In genomic region chr2:200350796-200351195, GRCh38 we compare ENCODE assay signal across 17 cellular contexts. TPM values are rescaled to one million over a fixed set of nuclear protein-coding genes. Genes with fewer than 3 reads are reported as not detected.
DNase-seq lines count a peak whose midpoint lies in the region; FAIRE-seq and TF ChIP-seq lines count a peak whose summit lies in the region.
"Had no signal": no experiment of that assay in that cellular context is flagged by ENCODE, and none has a peak within 500 bp of the region (broad histone marks: within the 10 kb centered on the region; RNA-seq: fewer than 3 reads in every experiment).

No MANE protein-coding gene starts in this region.

- H3K36me3 ChIP-seq in breast epithelium: no peaks in the 10 kb centered on the region
- H3K36me3 ChIP-seq in kidney (ENCODE audit: control insufficient read depth in 1 of 2, insufficient read depth in 2 of 2, low read length in 2 of 2): no peaks in the 10 kb centered on the region

- H3K9me3 Mint-ChIP-seq in MCF 10A (ENCODE audit: unreplicated experiment): no peaks in the 10 kb centered on the region
- no peaks in the 10 kb centered on the region for H3K9me3 Mint-ChIP-seq in type B pancreatic cell
- H3K9me3 Mint-ChIP-seq: activated naive CD4-positive, alpha-beta T cell treated with anti-CD3 and anti-CD28 coated beads, Interleukin-2, amount 50 U/mL, for 24 hours had no signal

- H3K36me3 Mint-ChIP-seq in MCF 10A (ENCODE audit: insufficient read depth, unreplicated experiment): no peaks in the 10 kb centered on the region
- peaks cover 20% of the 10 kb centered on the region for H3K36me3 Mint-ChIP-seq in type B pancreatic cell
- H3K36me3 Mint-ChIP-seq: activated naive CD4-positive, alpha-beta T cell treated with anti-CD3 and anti-CD28 coated beads, Interleukin-2, amount 50 U/mL, for 24 hours had no signal

- H3K27me3 Mint-ChIP-seq in MCF 10A (ENCODE audit: insufficient read depth, unreplicated experiment) (no peaks in the 10 kb centered on the region), type B pancreatic cell (no peaks in the 10 kb centered on the region)
- H3K27me3 Mint-ChIP-seq: activated naive CD4-positive, alpha-beta T cell treated with anti-CD3 and anti-CD28 coated beads, Interleukin-2, amount 50 U/mL, for 24 hours had no signal

- H3K27ac ChIP-seq in breast epithelium: no peak overlapping the region
- H3K27ac ChIP-seq in kidney (ENCODE audit: low read depth in 2 of 2, low read length in 2 of 2): no peak overlapping the region
- H3K27ac ChIP-seq: skin epidermis had no signal

- peaks cover 0 to 6% of the 10 kb centered on the region in 2 donors for H3K4me1 ChIP-seq in breast epithelium
- H3K4me1 ChIP-seq in kidney (ENCODE audit: control insufficient read depth in 1 of 2, insufficient read depth in 1 of 2, low read depth in 1 of 2, low read length in 2 of 2): peaks cover 9 to 28% of the 10 kb centered on the region in 2 donors

- H3K9me3 ChIP-seq in breast epithelium: no peaks in the 10 kb centered on the region
- H3K9me3 ChIP-seq in kidney (ENCODE audit: control insufficient read depth in 1 of 2, low read length in 2 of 2): no peaks in the 10 kb centered on the region

- no peak overlapping the region for H3K9ac ChIP-seq in kidney (ENCODE audit: low read length in 2 of 2)

- POLR2A ChIA-PET in MCF 10A (lab: Yijun Ruan, JAX): interaction anchor here (0.6 to 0.9 kb wide), 3 partner anchors 8 to 13 kb away, joined by 3 to 4 read pairs (median 3); no protein-coding TSS in a partner anchor

- no peaks in the 10 kb centered on the region for H3K27me3 ChIP-seq in breast epithelium

- TF ChIP-seq CTCF in MCF 10A (IDR thresholded peaks at IDR 0.05; ENCODE audit: unreplicated experiment) (no peak), breast epithelium (IDR thresholded peaks at IDR 0.05) (no peak), foreskin fibroblast (IDR thresholded peaks at IDR 0.05; ENCODE audit: low read depth, low read length) (no peak), type B pancreatic cell (conservative IDR thresholded peaks at IDR 0.05) (no peak), kidney (IDR thresholded peaks at IDR 0.05; ENCODE audit: borderline replicate concordance, extremely low read depth, insufficient read depth) (no peak)

- no TSS peak for BruUV-seq in MCF 10A (replicated peaks; lab: Mats Ljungman, UMichigan)

- H3K4me3 ChIP-seq in breast epithelium (no peak overlapping the region), foreskin fibroblast (ENCODE audit: low read depth in 1 of 2, low read length in 2 of 2) (no peak overlapping the region), kidney (ENCODE audit: low read length in 2 of 2) (no peak overlapping the region)
- H3K4me3 ChIP-seq: skin epidermis had no signal

- no peak for FAIRE-seq in kidney (lab: Jason Lieb, UNC)
- FAIRE-seq: urothelium cell line had no signal

- H3K4me3 Mint-ChIP-seq in MCF 10A (ENCODE audit: unreplicated experiment) (no peak overlapping the region), type B pancreatic cell (no peak overlapping the region)
- H3K4me3 Mint-ChIP-seq: activated naive CD4-positive, alpha-beta T cell treated with anti-CD3 and anti-CD28 coated beads, Interleukin-2, amount 50 U/mL, for 24 hours had no signal

- CTCF ChIA-PET in MCF 10A (lab: Yijun Ruan, JAX): interaction anchor here (0.7 kb wide), 1 partner anchor 888 kb away, joined by 3 read pairs; no protein-coding TSS in a partner anchor

- TF ChIP-seq POLR2A in breast epithelium (IDR thresholded peaks at IDR 0.05): no peak

- H3K4me1 Mint-ChIP-seq in MCF 10A (ENCODE audit: insufficient read depth, unreplicated experiment) (peaks cover 23% of the 10 kb centered on the region), type B pancreatic cell (ENCODE audit: unreplicated experiment) (peaks cover 47% of the 10 kb centered on the region)
- H3K4me1 Mint-ChIP-seq: activated naive CD4-positive, alpha-beta T cell treated with anti-CD3 and anti-CD28 coated beads, Interleukin-2, amount 50 U/mL, for 24 hours had no signal

- no peak overlapping the region for H3K27ac Mint-ChIP-seq in MCF 10A (ENCODE audit: low read depth, unreplicated experiment)
- peak overlapping the region; percentile 68 for H3K27ac Mint-ChIP-seq in type B pancreatic cell
- H3K27ac Mint-ChIP-seq: activated naive CD4-positive, alpha-beta T cell treated with anti-CD3 and anti-CD28 coated beads, Interleukin-2, amount 50 U/mL, for 24 hours had no signal

- intact Hi-C loops in MCF 10A (cut with micrococcal nuclease): no loop called here
- intact Hi-C loops in breast epithelium (cut with DNase I; ENCODE audit: low total_unique reads): no loop called here
- intact Hi-C loops in kidney (cut with DNase I): no loop called here

- DNase-seq in MCF 10A (ENCODE audit: unreplicated experiment): peak; percentile 9
- no peak for DNase-seq in breast epithelium (ENCODE audit: low spot score in 2 of 2)
- peak; percentile 69 for DNase-seq in astrocyte of the hippocampus (ENCODE audit: low read depth, low spot score)
- peak; percentile 21 to 65 for DNase-seq in foreskin fibroblast
- no peak for DNase-seq in type B pancreatic cell (ENCODE audit: extremely low spot score, unreplicated experiment)
- DNase-seq in activated effector memory CD4-positive, alpha-beta T cell treated with Interleukin-2 at 50 U/mL for 16 hours: no peak
- no peak for DNase-seq in NCI-H748 treated with DMSO at 0.1 percent for 48 hours (lab: John Stamatoyannopoulos, UW)
- DNase-seq in kidney: no peak
- DNase-seq: cerebellar nuclear complex; erythroblast; KG1; NCI-H146; nucleus accumbens; stimulated activated naive CD8-positive, alpha-beta T cell treated with anti-CD3 and anti-CD28 coated beads, Interleukin-15, Interleukin-2, amounts not matched to agents 100 U/mL and 50 U/mL, for 24 hours had no signal

RNA-seq across cellular contexts. Expression of gene SPATS2L, which starts 44.3 kb away (rescaled TPM):
- total RNA-seq in MCF 10A (2022) (67.5 and 68.3 TPM in 2 replicates), breast epithelium (10 to 100 TPM; 61.3 to 67.5 (median 64.5) TPM), type B pancreatic cell (ENCODE audit: low replicate concordance) (97.8 and 114 TPM in 2 replicates), kidney (166 TPM)
- 86.1 TPM for polyA plus RNA-seq in kidney (ENCODE audit: insufficient read depth, low read depth, low replicate concordance)

Comparison
In these comparisons a context has a peak if more than half of its experiments do, and no peak if none do; other contexts are left out.
1. DNase-seq: peak in MCF 10A (single experiment), astrocyte of the hippocampus (single experiment) and foreskin fibroblast (2 of 2); none in breast epithelium (0 of 2), type B pancreatic cell (single experiment), activated effector memory CD4-positive, alpha-beta T cell treated with Interleukin-2 at 50 U/mL for 16 hours (single experiment), NCI-H748 treated with DMSO at 0.1 percent for 48 hours (single experiment) and kidney (single experiment).